In the genomic region with DNA sequence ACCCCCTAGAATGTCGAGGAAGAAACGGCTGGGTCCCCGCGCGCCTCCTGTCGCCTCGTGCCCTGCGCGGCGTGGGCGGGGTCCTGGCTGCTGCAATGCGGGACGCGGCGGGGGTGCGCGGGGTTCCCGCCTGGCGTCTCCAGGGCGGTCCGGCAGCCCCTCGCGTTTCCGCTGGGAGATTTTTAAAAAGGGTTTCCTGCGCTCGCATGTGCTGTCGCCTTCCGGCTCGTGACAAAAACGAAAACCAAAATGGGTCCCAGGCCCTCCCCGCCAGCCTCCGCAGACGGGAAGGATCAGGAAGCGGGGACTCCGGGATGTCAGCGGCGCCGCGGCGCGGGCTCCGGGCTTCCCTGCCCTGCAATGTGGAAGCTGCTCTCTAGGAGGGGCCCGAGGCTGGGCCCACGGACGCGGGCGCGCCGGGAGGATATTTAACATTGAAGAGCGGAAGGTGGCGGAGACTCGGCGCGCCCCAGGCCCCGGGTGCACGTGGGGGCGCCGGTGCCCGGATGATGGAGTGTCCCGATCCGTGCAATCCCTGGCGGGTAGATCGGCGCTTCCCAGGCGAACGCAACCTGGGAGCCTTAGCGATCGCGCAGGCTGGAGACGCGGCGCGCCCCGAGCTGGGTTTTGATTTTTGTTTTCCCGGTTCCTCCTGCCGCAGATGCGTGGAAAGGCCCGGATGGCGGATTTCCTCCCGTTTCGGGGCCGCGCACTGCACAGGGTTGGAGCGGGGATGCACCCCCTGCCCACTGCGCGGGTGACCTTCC, we compare ENCODE assay signal across 8 cellular contexts.
DNase-seq lines count a peak whose midpoint lies in the region; ATAC-seq lines count a peak whose summit lies in the region.

No MANE protein-coding gene starts in this region.

- ATAC-seq in GM21737 (IDR thresholded peaks at IDR 0.05; ENCODE audit: unreplicated experiment), result peak; percentile 41

- DNase-seq in GDM1 (lab: John Stamatoyannopoulos, UW) (peak; percentile 43), LoVo (ENCODE audit: low spot score) (peak; percentile 41), kidney tubule cell (ENCODE audit: low spot score) (peak; percentile 63), NCI-H510A (lab: John Stamatoyannopoulos, UW) (no peak)
- peak in 3 of 4 experiments; percentile 25 to 46 (median 32) for DNase-seq in activated CD4-positive, CD25-positive, alpha-beta regulatory T cell (lab: John Stamatoyannopoulos, UW)
- DNase-seq in central memory CD4-positive, alpha-beta T cell, result peak; percentile 59
- peak; percentile 49 to 67 for DNase-seq in stimulated activated CD4-positive, alpha-beta T cell treated with anti-CD3 and anti-CD28 coated beads, Interleukin-1b, Interleukin-23, amount 100 ng/mL, for 4 hours (ENCODE audit: low read depth in 2 of 2)
